13 cellular contexts compared by ENCODE assay signal in genomic region chr14:73142216-73142615, GRCh38. TPM values are rescaled to one million over a fixed set of nuclear protein-coding genes. Genes with fewer than 3 reads are reported as not detected.
A peak's percentile ranks its signal among the peaks of the same experiment; 100 is the strongest.
DNase-seq lines count a peak whose midpoint lies in the region; ATAC-seq lines count a peak whose summit lies in the region.
"Had no signal": no experiment of that assay in that cellular context is flagged by ENCODE, and none has a peak within 500 bp of the region (broad histone marks: within the 10 kb centered on the region; RNA-seq: fewer than 3 reads in every experiment).

No MANE protein-coding gene starts in this region.

- peak overlapping the region; percentile 96 for H3K27ac ChIP-seq in cingulate gyrus (ENCODE audit: low read depth, low read length)
- H3K27ac ChIP-seq in aorta (ENCODE audit: low read depth in 1 of 2, low read length in 2 of 2): no peak overlapping the region
- H3K27ac ChIP-seq: colonic mucosa had no signal

- peaks cover 0 to 3% of the 10 kb centered on the region in 2 donors for H3K4me1 ChIP-seq in aorta (ENCODE audit: control insufficient read depth in 1 of 2, insufficient read depth in 2 of 2, low read length in 2 of 2)

- H3K27me3 ChIP-seq in aorta (ENCODE audit: control insufficient read depth in 1 of 2, insufficient read depth in 2 of 2, low read length in 1 of 2): no peaks in the 10 kb centered on the region
- H3K27me3 ChIP-seq: colonic mucosa had no signal

- peaks cover 13% of the 10 kb centered on the region for H3K36me3 Mint-ChIP-seq in activated CD8-positive, alpha-beta memory T cell treated with anti-CD3 and anti-CD28 coated beads, Interleukin-2, amount 10 ng/mL, durations not matched to agents 7 days and 5 days

- no peaks in the 10 kb centered on the region for H3K9me3 ChIP-seq in aorta (ENCODE audit: control insufficient read depth, low read length)
- H3K9me3 ChIP-seq: colonic mucosa had no signal

- no peaks in the 10 kb centered on the region for H3K27me3 Mint-ChIP-seq in activated CD8-positive, alpha-beta memory T cell treated with anti-CD3 and anti-CD28 coated beads, Interleukin-2, amount 10 ng/mL, durations not matched to agents 7 days and 5 days
- H3K27me3 Mint-ChIP-seq: activated B cell treated with CpG ODN at 0.5 μM for 24 hours, naive B cell had no signal

- peaks cover 30% of the 10 kb centered on the region for H3K4me1 Mint-ChIP-seq in activated CD8-positive, alpha-beta memory T cell treated with anti-CD3 and anti-CD28 coated beads, Interleukin-2, amount 10 ng/mL, durations not matched to agents 7 days and 5 days

- ATAC-seq in activated CD8-positive, alpha-beta memory T cell treated with anti-CD3 and anti-CD28 coated beads, Interleukin-2, amount 10 ng/mL, durations not matched to agents 7 days and 5 days: peak; percentile 38
- peak; percentile 60 for ATAC-seq in HG02798 (IDR thresholded peaks at IDR 0.05; ENCODE audit: poor library complexity, unreplicated experiment)
- ATAC-seq in aorta (ENCODE audit: low FRiP score): no peak

- no peak for DNase-seq in activated CD8-positive, alpha-beta memory T cell treated with anti-CD3 and anti-CD28 coated beads, Interleukin-2, amount 10 ng/mL, durations not matched to agents 7 days and 5 days
- no peak for DNase-seq in activated CD8-positive, alpha-beta memory T cell treated with anti-CD3 and anti-CD28 coated beads, Interleukin-2, amount 50 U/mL, for 4 hours
- peak; percentile 12 for DNase-seq in renal cortical epithelial cell (ENCODE audit: low read depth)
- DNase-seq in aorta: no peak
- DNase-seq in NCI-H748 treated with DMSO at 0.1 percent for 48 hours (lab: John Stamatoyannopoulos, UW): no peak
- no peak for DNase-seq in NCI-H345 (lab: John Stamatoyannopoulos, UW)
- DNase-seq: activated B cell treated with CpG ODN at 0.5 μM for 24 hours, colonic mucosa, HCEC 1CT, naive B cell, NCI-H187 treated with DMSO at 0.1 percent for 48 hours had no signal

- H3K9me3 Mint-ChIP-seq in activated CD8-positive, alpha-beta memory T cell treated with anti-CD3 and anti-CD28 coated beads, Interleukin-2, amount 10 ng/mL, durations not matched to agents 7 days and 5 days (ENCODE audit: low read depth): no peaks in the 10 kb centered on the region
- H3K9me3 Mint-ChIP-seq: activated B cell treated with CpG ODN at 0.5 μM for 24 hours had no signal

- no peak overlapping the region for H3K4me3 Mint-ChIP-seq in activated CD8-positive, alpha-beta memory T cell treated with anti-CD3 and anti-CD28 coated beads, Interleukin-2, amount 10 ng/mL, durations not matched to agents 7 days and 5 days
- H3K4me3 Mint-ChIP-seq: activated B cell treated with CpG ODN at 0.5 μM for 24 hours, naive B cell had no signal

- intact Hi-C loops in aorta (cut with DNase I): no loop called here

- H3K27ac Mint-ChIP-seq in activated CD8-positive, alpha-beta memory T cell treated with anti-CD3 and anti-CD28 coated beads, Interleukin-2, amount 10 ng/mL, durations not matched to agents 7 days and 5 days: peak overlapping the region; percentile 48
- H3K27ac Mint-ChIP-seq: activated B cell treated with CpG ODN at 0.5 μM for 24 hours had no signal

- 70 to 74% methylated on average over 2 of the region's 2 CpGs for WGBS in aorta, 2 donors

- CTCF ChIA-PET in activated CD8-positive, alpha-beta memory T cell treated with anti-CD3 and anti-CD28 coated beads, Interleukin-2, amount 10 ng/mL, durations not matched to agents 7 days and 5 days (lab: Charles Lee): no interaction called here

- no peaks in the 10 kb centered on the region for H3K36me3 ChIP-seq in aorta (ENCODE audit: control insufficient read depth in 1 of 2, insufficient read depth in 2 of 2, low read length in 1 of 2)
- H3K36me3 ChIP-seq: colonic mucosa had no signal

- H3K4me3 ChIP-seq in aorta (ENCODE audit: low read length in 2 of 2): no peak overlapping the region
- H3K4me3 ChIP-seq: colonic mucosa had no signal

RNA-seq across cellular contexts. Expression of gene PSEN1, which starts 5.9 kb away (rescaled TPM):
- total RNA-seq in activated CD8-positive, alpha-beta memory T cell treated with anti-CD3 and anti-CD28 coated beads, Interleukin-2, amount 10 ng/mL, durations not matched to agents 7 days and 5 days: 10 to 100 TPM; 33.9 to 37.3 TPM
- total RNA-seq in renal cortical epithelial cell (92.6 and 113 TPM in 2 replicates), aorta (10 to 100 TPM; 44.4 to 51.6 TPM)
- polyA plus RNA-seq in aorta: 10 to 100 TPM; 10.3 to 20.5 TPM
